In genomic region chr11:1515082-1516060, GRCh38 we compare ENCODE assay signal across 8 cellular contexts. TPM values are rescaled to one million over a fixed set of nuclear protein-coding genes. Genes with fewer than 3 reads are reported as not detected.
A peak's percentile ranks its signal among the peaks of the same experiment; 100 is the strongest.
DNase-seq lines count a peak whose midpoint lies in the region; ATAC-seq and TF ChIP-seq lines count a peak whose summit lies in the region.

No MANE protein-coding gene starts in this region.

- no peaks in the 10 kb centered on the region for H3K9me3 Mint-ChIP-seq in nephron progenitor cell
- H3K9me3 Mint-ChIP-seq in stimulated activated naive B cell treated with anti-CD40 and anti-IgM and Interleukin-4, amounts not matched to agents 10 μg/mL and 1 μg/mL and 100 μg/mL, for 72 hours: no peaks in the 10 kb centered on the region

- in situ Hi-C loops in Panc1 (cut with HindIII; ENCODE audit: low pct_unique_long_range_greater_than_20kb, low sequenced_read_pairs): no loop called here

- CTCF ChIA-PET in Panc1 (lab: Charles Lee): interaction anchor here (0.6 kb wide), 1 partner anchor 19 kb away, joined by 5 read pairs; no protein-coding TSS in a partner anchor

- TF ChIP-seq CTCF in HFF-Myc (IDR thresholded peaks at IDR 0.05; ENCODE audit: low read depth, low read length, missing control alignments) (peak; percentile 94), Panc1 (IDR thresholded peaks at IDR 0.05) (peak; percentile 100), fibroblast of lung (conservative IDR thresholded peaks at IDR 0.05 in 1 of 2, IDR thresholded peaks at IDR 0.05 in 1 of 2; ENCODE audit: low read depth in 1 of 2, low read length in 2 of 2) (peak; percentile 89 to 90), nephron progenitor cell (IDR thresholded peaks at IDR 0.05) (peak; percentile 94)

- no peaks in the 10 kb centered on the region for H3K36me3 Mint-ChIP-seq in nephron progenitor cell (ENCODE audit: low read depth)
- peaks cover 4 to 9% of the 10 kb centered on the region in 2 donors for H3K36me3 Mint-ChIP-seq in stimulated activated naive B cell treated with anti-CD40 and anti-IgM and Interleukin-4, amounts not matched to agents 10 μg/mL and 1 μg/mL and 100 μg/mL, for 72 hours

- DNase-seq in C1 segment of cervical spinal cord (lab: John Stamatoyannopoulos, UW) (peak in 11 of 14 donors; percentile 33 to 82 (median 68)), HFF-Myc (ENCODE audit: extremely low read depth, low read depth) (no peak), Panc1 (ENCODE audit: low read depth, low spot score) (peak; percentile 22), activated T-helper 1 cell treated with Interleukin-2 at 50 U/mL for 16 hours (ENCODE audit: low read depth) (peak; percentile 57), fibroblast of lung (ENCODE audit: low read depth in 2 of 2) (peak; percentile 41 to 46), nephron progenitor cell (peak; percentile 95)
- peak; percentile 60 for DNase-seq in stimulated activated naive B cell treated with anti-CD40 and anti-IgM and Interleukin-4, amounts not matched to agents 10 μg/mL and 1 μg/mL and 100 μg/mL, for 72 hours

- H3K4me1 ChIP-seq in Panc1 (ENCODE audit: control insufficient read depth, insufficient read depth, low read length) (peaks cover 37% of the 10 kb centered on the region), fibroblast of lung (ENCODE audit: control insufficient read depth, extremely low read depth, insufficient read depth, low read length) (no peaks in the 10 kb centered on the region)

- no peak overlapping the region for H2AFZ ChIP-seq in fibroblast of lung (ENCODE audit: low read length)

- H3K4me3 ChIP-seq in HFF-Myc (replicated peaks; ENCODE audit: low read depth, low read length) (no peak overlapping the region), Panc1 (ENCODE audit: low read depth in 2 of 2, low read length in 2 of 2) (no peak overlapping the region), fibroblast of lung (replicated peaks in 1 of 4; ENCODE audit: control extremely low read depth in 1 of 4, insufficient read depth in 1 of 4, low read depth in 3 of 4, low read length in 4 of 4) (no peak overlapping the region)

- peaks cover 24% of the 10 kb centered on the region for H3K4me1 Mint-ChIP-seq in nephron progenitor cell
- peaks cover 42 to 58% of the 10 kb centered on the region in 2 donors for H3K4me1 Mint-ChIP-seq in stimulated activated naive B cell treated with anti-CD40 and anti-IgM and Interleukin-4, amounts not matched to agents 10 μg/mL and 1 μg/mL and 100 μg/mL, for 72 hours

- no peak overlapping the region for H3K4me2 ChIP-seq in fibroblast of lung (ENCODE audit: extremely low read depth, insufficient read depth, low read length)

- peak overlapping the region; percentile 10; the same call in 1 of the 2 replicates for H3K27ac ChIP-seq in Panc1 (ENCODE audit: low read length)
- no peak overlapping the region for H3K27ac ChIP-seq in fibroblast of lung (ENCODE audit: insufficient read depth, low read length)

- H3K79me2 ChIP-seq in fibroblast of lung (ENCODE audit: control insufficient read depth, insufficient read depth, low read length): peaks cover 9% of the 10 kb centered on the region

- intact Hi-C loops in Panc1 (cut with micrococcal nuclease; ENCODE audit: unreplicated experiment): loop anchor here (10.0 kb wide), 2 partner anchors 211 to 311 kb away; partner anchors contain the start of gene TOLLIP

- no peaks in the 10 kb centered on the region for H3K27me3 ChIP-seq in Panc1 (ENCODE audit: control insufficient read depth, insufficient read depth, low read length)
- no peaks in the 10 kb centered on the region for H3K27me3 ChIP-seq in fibroblast of lung (ENCODE audit: control insufficient read depth, insufficient read depth, low read length)

- H3K36me3 ChIP-seq in Panc1 (ENCODE audit: control insufficient read depth, insufficient read depth, low read length) (no peaks in the 10 kb centered on the region), fibroblast of lung (ENCODE audit: control insufficient read depth, insufficient read depth, low read length) (no peaks in the 10 kb centered on the region)

- H3K9ac ChIP-seq in fibroblast of lung (ENCODE audit: insufficient read depth, low read length): no peak overlapping the region

- H3K9me3 ChIP-seq in Panc1 (ENCODE audit: control insufficient read depth, insufficient read depth, low read depth, low read length) (no peaks in the 10 kb centered on the region), fibroblast of lung (ENCODE audit: control insufficient read depth, insufficient read depth, low read depth, low read length) (no peaks in the 10 kb centered on the region)

- ATAC-seq in Panc1: peak; percentile 91
- ATAC-seq in stimulated activated naive B cell treated with anti-CD40 and anti-IgM and Interleukin-4, amounts not matched to agents 10 μg/mL and 1 μg/mL and 100 μg/mL, for 72 hours (replicated peaks): peak; percentile 95 to 96
- no peak for ATAC-seq in HG02763 (IDR thresholded peaks at IDR 0.05; ENCODE audit: unreplicated experiment)

- H3K27me3 Mint-ChIP-seq in nephron progenitor cell (ENCODE audit: low read depth, poor library complexity): peaks cover 5% of the 10 kb centered on the region
- no peaks in the 10 kb centered on the region for H3K27me3 Mint-ChIP-seq in stimulated activated naive B cell treated with anti-CD40 and anti-IgM and Interleukin-4, amounts not matched to agents 10 μg/mL and 1 μg/mL and 100 μg/mL, for 72 hours

- H3K4me3 Mint-ChIP-seq in nephron progenitor cell: no peak overlapping the region
- no peak overlapping the region for H3K4me3 Mint-ChIP-seq in stimulated activated naive B cell treated with anti-CD40 and anti-IgM and Interleukin-4, amounts not matched to agents 10 μg/mL and 1 μg/mL and 100 μg/mL, for 72 hours

- POLR2A ChIA-PET in Panc1 (lab: Charles Lee): no interaction called here

- no TSS peak for BruUV-seq in Panc1 (replicated peaks; lab: Mats Ljungman, UMichigan)

- H3K27ac Mint-ChIP-seq in nephron progenitor cell: no peak overlapping the region
- peak overlapping the region; percentile 65 for H3K27ac Mint-ChIP-seq in stimulated activated naive B cell treated with anti-CD40 and anti-IgM and Interleukin-4, amounts not matched to agents 10 μg/mL and 1 μg/mL and 100 μg/mL, for 72 hours

- no peaks in the 10 kb centered on the region for H4K20me1 ChIP-seq in fibroblast of lung (ENCODE audit: control insufficient read depth, extremely low read depth, insufficient read depth, low read length)

RNA-seq across cellular contexts. Expression of gene MOB2, which starts 28.8 kb away (rescaled TPM):
- total RNA-seq in Panc1 (2021; ENCODE audit: unreplicated experiment) (51.2 TPM), fibroblast of lung (29.3 and 30.1 TPM in 2 replicates)
- polyA plus RNA-seq in Panc1 (2012; ENCODE audit: insufficient read length): 72.5 TPM
- 13.1 and 17.1 TPM in 2 replicates for polyA plus RNA-seq in fibroblast of lung
- polyA plus RNA-seq in fibroblast of lung (2012): 16.4 and 22.7 TPM in 2 replicates
- 4.3 and 20.2 TPM in 2 replicates for polyA minus RNA-seq in fibroblast of lung (ENCODE audit: low replicate concordance)

RNA-seq across cellular contexts. Expression of gene DUSP8, which starts 56.7 kb away (rescaled TPM):
- 5.5 TPM for total RNA-seq in Panc1 (2021; ENCODE audit: unreplicated experiment)
- polyA plus RNA-seq in Panc1 (2012; ENCODE audit: insufficient read length): 8.9 TPM
- total RNA-seq in fibroblast of lung: 0.51 and 0.66 TPM in 2 replicates
- polyA plus RNA-seq in fibroblast of lung: 0.62 and 1.6 TPM in 2 replicates
- 1.3 TPM in 2 replicates for polyA plus RNA-seq in fibroblast of lung (2012)
- 8.7 TPM in 1 of 2 replicates, not detected in the other for polyA minus RNA-seq in fibroblast of lung (ENCODE audit: low replicate concordance)
